In genomic region chr2:82694431-82694830, GRCh38 we compare ENCODE assay signal across 19 cellular contexts.
DNase-seq lines count a peak whose midpoint lies in the region; ATAC-seq and TF ChIP-seq lines count a peak whose summit lies in the region.
"Had no signal": no experiment of that assay in that cellular context is flagged by ENCODE, and none has a peak within 500 bp of the region (broad histone marks: within the 10 kb centered on the region; RNA-seq: fewer than 3 reads in every experiment).

No MANE protein-coding gene starts in this region.

- no peak for TF ChIP-seq CTCF in LNCaP clone FGC (IDR thresholded peaks at IDR 0.05; ENCODE audit: control insufficient read depth, extremely low read depth, insufficient read depth)
- TF ChIP-seq CTCF in VCaP (conservative IDR thresholded peaks at IDR 0.05): no peak
- TF ChIP-seq CTCF in GM10266 (IDR thresholded peaks at IDR 0.05; ENCODE audit: control insufficient read depth, insufficient read depth, low read depth, missing control alignments): no peak
- TF ChIP-seq CTCF in omental fat pad (IDR thresholded peaks at IDR 0.05): no peak

- ATAC-seq in GM19351 (IDR thresholded peaks at IDR 0.05; ENCODE audit: unreplicated experiment): no peak
- no peak for ATAC-seq in omental fat pad (ENCODE audit: low FRiP score)
- ATAC-seq: CD8-positive, alpha-beta T cell had no signal

- DNase-seq in LNCaP clone FGC (ENCODE audit: low read depth) (no peak), dermis microvascular lymphatic vessel endothelial cell (ENCODE audit: low read depth in 2 of 2) (peak; percentile 21 to 46), pulmonary artery endothelial cell (ENCODE audit: low read depth, low spot score) (peak; percentile 10), GM10266 (ENCODE audit: extremely low spot score) (no peak), omental fat pad (ENCODE audit: low spot score) (no peak)
- DNase-seq: Caco-2; CD4-positive, CD25-positive, alpha-beta regulatory T cell; CD8-positive, alpha-beta T cell; DMS79; EL; GDM1; GOT3; HFFc6 had no signal

- peak overlapping the region; percentile 25 for H3K4me3 ChIP-seq in LNCaP clone FGC (ENCODE audit: low read depth, low read length)
- H3K4me3 ChIP-seq: BLaER1, HAP-1 had no signal

- H3K27ac ChIP-seq in VCaP: peak overlapping the region; percentile 73
- H3K27ac ChIP-seq: 22Rv1, BLaER1, C4-2B had no signal

Comparison
In these comparisons a context has a peak if more than half of its experiments do, and no peak if none do; other contexts are left out.
1. DNase-seq: peak in dermis microvascular lymphatic vessel endothelial cell (2 of 2) and pulmonary artery endothelial cell (single experiment); none in LNCaP clone FGC (single experiment), GM10266 (single experiment) and omental fat pad (single experiment).